33 cellular contexts compared by ENCODE assay signal in genomic region chr12:95810411-95810810, GRCh38.
"Had no signal": no experiment of that assay in that cellular context is flagged by ENCODE, and none has a peak within 500 bp of the region (broad histone marks: within the 10 kb centered on the region; RNA-seq: fewer than 3 reads in every experiment).

No MANE protein-coding gene starts in this region.

- H3K9me3 Mint-ChIP-seq: naive B cell; natural killer cell; stimulated activated naive B cell treated with anti-CD40 and anti-IgM and Interleukin-4, amounts not matched to agents 10 μg/mL and 1 μg/mL and 100 μg/mL, for 72 hours had no signal

- H3K36me3 ChIP-seq: heart right ventricle, left lung, lower lobe of right lung, neural progenitor cell, neutrophil, pancreas, prostate gland, stomach, thyroid gland, transverse colon, upper lobe of right lung had no signal

- H2AFZ ChIP-seq: hepatocyte, neural progenitor cell had no signal

- H3K4me2 ChIP-seq: hepatocyte, neural progenitor cell had no signal

- H3K27me3 ChIP-seq: heart right ventricle, hepatocyte, left lung, neural progenitor cell, pancreas, stomach, testis, thyroid gland, transverse colon, upper lobe of right lung had no signal

- H3K4me3 ChIP-seq: heart right ventricle, hepatocyte, left lung, lower lobe of right lung, neural progenitor cell, pancreas, prostate gland, skin epidermis, stomach, testis, thyroid gland, transverse colon, upper lobe of right lung had no signal

- H3K4me3 Mint-ChIP-seq: naive B cell; natural killer cell; nephron progenitor cell; neural progenitor cell; stimulated activated naive B cell treated with anti-CD40 and anti-IgM and Interleukin-4, amounts not matched to agents 10 μg/mL and 1 μg/mL and 100 μg/mL, for 72 hours had no signal

- FAIRE-seq: kidney, pancreas, urothelium cell line had no signal

- H3K9me3 ChIP-seq: heart right ventricle, left lung, lower lobe of right lung, neutrophil, pancreas, prostate gland, stomach, testis, thyroid gland, transverse colon, upper lobe of right lung had no signal

- H3K27ac ChIP-seq: heart right ventricle, hepatocyte, left lung, lower lobe of right lung, neural progenitor cell, neutrophil, pancreas, prostate gland, skin epidermis, stomach, testis, thyroid gland, transverse colon, upper lobe of right lung had no signal

- H3K4me1 ChIP-seq: lower lobe of right lung, neural progenitor cell, prostate gland, thyroid gland, upper lobe of right lung had no signal

- DNase-seq: heart right ventricle; kidney; left colon; left lung; lower lobe of right lung; mammary epithelial cell; mesenchymal stem cell; naive B cell; natural killer cell; nephron progenitor cell; occipital lobe; pancreas; posterior cingulate gyrus; retina; right cardiac atrium; stimulated activated CD4-positive, alpha-beta T cell treated with anti-CD3 and anti-CD28 coated beads, Interleukin-12 subunit alpha, Interleukin-12 subunit beta, amount 100 ng/mL, for 4 hours; stimulated activated CD4-positive, alpha-beta T cell treated with anti-CD3 and anti-CD28 coated beads, Interleukin-15, amount 100 ng/mL, for 24 hours; stimulated activated CD4-positive, alpha-beta T cell treated with anti-CD3 and anti-CD28 coated beads, Interleukin-2, amount 100 ng/mL, for 24 hours; stimulated activated CD4-positive, alpha-beta T cell treated with anti-CD3 and anti-CD28 coated beads, Interleukin-4, amount 100 ng/mL, for 1 hour; stimulated activated naive B cell treated with anti-CD40 and anti-IgM and Interleukin-4, amounts not matched to agents 10 μg/mL and 1 μg/mL and 100 μg/mL, for 72 hours; stimulated activated naive CD8-positive, alpha-beta T cell treated with anti-CD3 and anti-CD28 coated beads, Interleukin-15, Interleukin-2, amounts not matched to agents 100 U/mL and 50 U/mL, for 24 hours; stomach; testis; thyroid gland; transverse colon; upper lobe of right lung had no signal

- ATAC-seq: heart right ventricle; left colon; left lung; lower lobe of right lung; natural killer cell; pancreas; right cardiac atrium; sciatic nerve; stimulated activated naive B cell treated with anti-CD40 and anti-IgM and Interleukin-4, amounts not matched to agents 10 μg/mL and 1 μg/mL and 100 μg/mL, for 72 hours; stimulated activated naive CD8-positive, alpha-beta T cell treated with anti-CD3 and anti-CD28 coated beads, Interleukin-15, Interleukin-2, amounts not matched to agents 100 U/mL and 50 U/mL, for 24 hours; upper lobe of right lung had no signal

- H3K4me1 Mint-ChIP-seq: naive B cell; nephron progenitor cell; neural progenitor cell; stimulated activated naive B cell treated with anti-CD40 and anti-IgM and Interleukin-4, amounts not matched to agents 10 μg/mL and 1 μg/mL and 100 μg/mL, for 72 hours had no signal

- H3K36me3 Mint-ChIP-seq: naive B cell; natural killer cell; neural progenitor cell; stimulated activated naive B cell treated with anti-CD40 and anti-IgM and Interleukin-4, amounts not matched to agents 10 μg/mL and 1 μg/mL and 100 μg/mL, for 72 hours had no signal

- H3K79me2 ChIP-seq: hepatocyte had no signal

- H3K27ac Mint-ChIP-seq: naive B cell; natural killer cell; nephron progenitor cell; neural progenitor cell; stimulated activated naive B cell treated with anti-CD40 and anti-IgM and Interleukin-4, amounts not matched to agents 10 μg/mL and 1 μg/mL and 100 μg/mL, for 72 hours had no signal
